9 cellular contexts compared by ENCODE assay signal in genomic region chr7:149415391-149416068, GRCh38. TPM values are rescaled to one million over a fixed set of nuclear protein-coding genes. Genes with fewer than 3 reads are reported as not detected.
DNase-seq lines count a peak whose midpoint lies in the region; ATAC-seq and TF ChIP-seq lines count a peak whose summit lies in the region.
"Had no signal": no experiment of that assay in that cellular context is flagged by ENCODE, and none has a peak within 500 bp of the region (broad histone marks: within the 10 kb centered on the region; RNA-seq: fewer than 3 reads in every experiment).

No MANE protein-coding gene starts in this region.

- H4K91ac ChIP-seq in mesenchymal stem cell (ENCODE audit: low read length) = no peak overlapping the region

- no peak for TF ChIP-seq CTCF in Caco-2 (IDR thresholded peaks at IDR 0.05; ENCODE audit: insufficient read depth in 1 of 2, low read depth in 1 of 2, low read length in 1 of 2, severe bottlenecking in 1 of 2, unreplicated experiment in 1 of 2)

- no peak overlapping the region for H3K14ac ChIP-seq in mesenchymal stem cell (ENCODE audit: low read length in 2 of 2)

- H3K18ac ChIP-seq in mesenchymal stem cell (ENCODE audit: low read depth in 1 of 2, low read length in 2 of 2) = no peak overlapping the region

- DNase-seq in activated CD4-positive, alpha-beta T cell treated with anti-CD3 and anti-CD28 coated beads, Interleukin-2, amount 10 ng/mL, durations not matched to agents 24 days and 14 days = no peak
- no peak for DNase-seq in activated CD4-positive, alpha-beta T cell treated with anti-CD3 and anti-CD28 coated beads for 4 hours
- DNase-seq in mesenchymal stem cell (peak; percentile 62), Kasumi-1 (lab: John Stamatoyannopoulos, UW) (no peak), Caco-2 (no peak)
- DNase-seq: NCI-H2171 treated with DMSO at 0.1 percent for 48 hours had no signal

- no peak overlapping the region for H2BK15ac ChIP-seq in mesenchymal stem cell (ENCODE audit: low read depth, poor library complexity, severe bottlenecking)

- POLR2A ChIA-PET in Caco-2 (lab: Charles Lee) = no interaction called here

- no peaks in the 10 kb centered on the region for H3K79me1 ChIP-seq in mesenchymal stem cell (replicated peaks; ENCODE audit: low read length, poor library complexity, severe bottlenecking)

- peaks cover 31% of the 10 kb centered on the region for H3K27me3 Mint-ChIP-seq in activated CD4-positive, alpha-beta T cell treated with anti-CD3 and anti-CD28 coated beads, Interleukin-2, amount 10 ng/mL, durations not matched to agents 24 days and 14 days
- peaks cover 34% of the 10 kb centered on the region for H3K27me3 Mint-ChIP-seq in dendritic cell treated with granulocyte-macrophage colony-stimulating factor and Interleukin-4, amounts not matched to agents 40 ng/mL and 50 ng/mL, for 4 days
- H3K27me3 Mint-ChIP-seq in Caco-2 (ENCODE audit: insufficient read depth, unreplicated experiment) = no peaks in the 10 kb centered on the region

- H3K4me1 Mint-ChIP-seq in activated CD4-positive, alpha-beta T cell treated with anti-CD3 and anti-CD28 coated beads, Interleukin-2, amount 10 ng/mL, durations not matched to agents 24 days and 14 days = peaks cover 7% of the 10 kb centered on the region
- peaks cover 6% of the 10 kb centered on the region for H3K4me1 Mint-ChIP-seq in dendritic cell treated with granulocyte-macrophage colony-stimulating factor and Interleukin-4, amounts not matched to agents 40 ng/mL and 50 ng/mL, for 4 days (ENCODE audit: low read depth)
- no peaks in the 10 kb centered on the region for H3K4me1 Mint-ChIP-seq in Caco-2 (ENCODE audit: low read depth, unreplicated experiment)

- peak overlapping the region; percentile 51 for H2AFZ ChIP-seq in mesenchymal stem cell (ENCODE audit: low read depth, low read length)

- H3K9me3 Mint-ChIP-seq in activated CD4-positive, alpha-beta T cell treated with anti-CD3 and anti-CD28 coated beads, Interleukin-2, amount 10 ng/mL, durations not matched to agents 24 days and 14 days = no peaks in the 10 kb centered on the region
- H3K9me3 Mint-ChIP-seq in dendritic cell treated with granulocyte-macrophage colony-stimulating factor and Interleukin-4, amounts not matched to agents 40 ng/mL and 50 ng/mL, for 4 days = no peaks in the 10 kb centered on the region
- no peaks in the 10 kb centered on the region for H3K9me3 Mint-ChIP-seq in Caco-2 (ENCODE audit: unreplicated experiment)

- H3K27ac ChIP-seq in mesenchymal stem cell (ENCODE audit: low read length, poor library complexity, severe bottlenecking) = peak overlapping the region; percentile 19
- H3K27ac ChIP-seq in temporal lobe (ENCODE audit: low read depth, low read length) = peak overlapping the region; percentile 44

- H3K9me3 ChIP-seq in mesenchymal stem cell (ENCODE audit: control insufficient read depth, low read length) (no peaks in the 10 kb centered on the region), Caco-2 (no peaks in the 10 kb centered on the region; the same call in 1 of the 2 replicates)

- H2BK5ac ChIP-seq in mesenchymal stem cell (ENCODE audit: low read depth, low read length, poor library complexity, severe bottlenecking) = no peak overlapping the region

- H3K27me3 ChIP-seq in mesenchymal stem cell (ENCODE audit: control insufficient read depth in 1 of 2, insufficient read depth in 1 of 2, low read length in 2 of 2) = no peaks in the 10 kb centered on the region
- no peaks in the 10 kb centered on the region for H3K27me3 ChIP-seq in Caco-2 (replicated peaks; ENCODE audit: control insufficient read depth, insufficient read depth, low read length)

- H3K36me3 ChIP-seq in mesenchymal stem cell (ENCODE audit: control insufficient read depth in 1 of 2, insufficient read depth in 2 of 2, low read depth in 1 of 2, low read length in 2 of 2) (no peaks in the 10 kb centered on the region), Caco-2 (ENCODE audit: control insufficient read depth, insufficient read depth, low read length) (no peaks in the 10 kb centered on the region)

- H3K23ac ChIP-seq in mesenchymal stem cell (ENCODE audit: low read length in 2 of 2) = peak overlapping the region in 1 of 2 experiments; percentile 42

- WGBS in mesenchymal stem cell = 20% methylated on average over 25 of the region's 26 CpGs

- CTCF ChIA-PET in Caco-2 (lab: Charles Lee) = no interaction called here

- intact Hi-C loops in activated CD4-positive, alpha-beta T cell treated with anti-CD3 and anti-CD28 coated beads, Interleukin-2, amount 10 ng/mL, durations not matched to agents 24 days and 14 days (cut with micrococcal nuclease) = no loop called here
- intact Hi-C loops in dendritic cell treated with granulocyte-macrophage colony-stimulating factor and Interleukin-4, amounts not matched to agents 40 ng/mL and 50 ng/mL, for 4 days (cut with micrococcal nuclease) = no loop called here
- intact Hi-C loops in Caco-2 (cut with micrococcal nuclease; ENCODE audit: unreplicated experiment) = no loop called here

- H4K8ac ChIP-seq in mesenchymal stem cell (ENCODE audit: low read length) = peak overlapping the region; percentile 77

- peak overlapping the region; percentile 72 for H3K9ac ChIP-seq in mesenchymal stem cell (ENCODE audit: low read length)

- no peak overlapping the region for H3K4ac ChIP-seq in mesenchymal stem cell (ENCODE audit: low read depth in 1 of 2, low read length in 2 of 2)

- peak overlapping the region; percentile 70 for H3K4me3 Mint-ChIP-seq in activated CD4-positive, alpha-beta T cell treated with anti-CD3 and anti-CD28 coated beads, Interleukin-2, amount 10 ng/mL, durations not matched to agents 24 days and 14 days
- peak overlapping the region; percentile 56 for H3K4me3 Mint-ChIP-seq in dendritic cell treated with granulocyte-macrophage colony-stimulating factor and Interleukin-4, amounts not matched to agents 40 ng/mL and 50 ng/mL, for 4 days
- no peak overlapping the region for H3K4me3 Mint-ChIP-seq in Caco-2 (ENCODE audit: unreplicated experiment)

- H2AK5ac ChIP-seq in mesenchymal stem cell (ENCODE audit: low read length, severe bottlenecking) = no peak overlapping the region

- H3K4me1 ChIP-seq in mesenchymal stem cell (ENCODE audit: control insufficient read depth, insufficient read depth, low read depth, low read length) (peaks cover 9% of the 10 kb centered on the region), Caco-2 (no peaks in the 10 kb centered on the region)

- peak overlapping the region in 1 of 2 experiments; percentile 52 for H3K4me3 ChIP-seq in mesenchymal stem cell (ENCODE audit: insufficient read depth in 1 of 2, low read depth in 1 of 2, low read length in 2 of 2)
- H3K4me3 ChIP-seq in Caco-2 (ENCODE audit: low read depth, low read length) = no peak overlapping the region

- peak overlapping the region; percentile 95 for H3K4me2 ChIP-seq in mesenchymal stem cell (ENCODE audit: low read length, poor library complexity, severe bottlenecking)

- no peak overlapping the region for H2BK120ac ChIP-seq in mesenchymal stem cell (ENCODE audit: low read depth, low read length)

- H2BK12ac ChIP-seq in mesenchymal stem cell (ENCODE audit: low read length in 2 of 2) = no peak overlapping the region

- no TSS peak for BruUV-seq in Caco-2 (replicated peaks; lab: Mats Ljungman, UMichigan)

- no peak for ATAC-seq in GM21717 (IDR thresholded peaks at IDR 0.05; ENCODE audit: unreplicated experiment)

- H3K27ac Mint-ChIP-seq in activated CD4-positive, alpha-beta T cell treated with anti-CD3 and anti-CD28 coated beads, Interleukin-2, amount 10 ng/mL, durations not matched to agents 24 days and 14 days = peak overlapping the region; percentile 46
- peak overlapping the region; percentile 6 for H3K27ac Mint-ChIP-seq in dendritic cell treated with granulocyte-macrophage colony-stimulating factor and Interleukin-4, amounts not matched to agents 40 ng/mL and 50 ng/mL, for 4 days
- no peak overlapping the region for H3K27ac Mint-ChIP-seq in Caco-2 (ENCODE audit: unreplicated experiment)

- H3K36me3 Mint-ChIP-seq in activated CD4-positive, alpha-beta T cell treated with anti-CD3 and anti-CD28 coated beads, Interleukin-2, amount 10 ng/mL, durations not matched to agents 24 days and 14 days (ENCODE audit: low read depth) = no peaks in the 10 kb centered on the region
- H3K36me3 Mint-ChIP-seq in dendritic cell treated with granulocyte-macrophage colony-stimulating factor and Interleukin-4, amounts not matched to agents 40 ng/mL and 50 ng/mL, for 4 days (ENCODE audit: low read depth) = no peaks in the 10 kb centered on the region
- no peaks in the 10 kb centered on the region for H3K36me3 Mint-ChIP-seq in Caco-2 (ENCODE audit: insufficient read depth, unreplicated experiment)

RNA-seq across cellular contexts. Expression of gene ZNF777, which starts 45.3 kb away (rescaled TPM):
- 18.2 and 19.2 TPM in 2 replicates for total RNA-seq in activated CD4-positive, alpha-beta T cell treated with anti-CD3 and anti-CD28 coated beads, Interleukin-2, amount 10 ng/mL, durations not matched to agents 24 days and 14 days
- 9.4 TPM for polyA plus RNA-seq in mesenchymal stem cell (2013, experiment 1 of 2)
- 8.5 TPM for polyA plus RNA-seq in mesenchymal stem cell (2013, experiment 2 of 2)
- total RNA-seq in temporal lobe (4.4 TPM), Caco-2 (2022) (20.8 and 22.7 TPM in 2 replicates)
